In genomic region chr17:38751803-38752118, GRCh38 we compare ENCODE assay signal across 8 cellular contexts. TPM values are rescaled to one million over a fixed set of nuclear protein-coding genes. Genes with fewer than 3 reads are reported as not detected.
DNase-seq lines count a peak whose midpoint lies in the region; ATAC-seq and TF ChIP-seq lines count a peak whose summit lies in the region.

No MANE protein-coding gene starts in this region.

- ATAC-seq in HG03095 (IDR thresholded peaks at IDR 0.05; ENCODE audit: unreplicated experiment): peak; percentile 16
- no peak for ATAC-seq in GM18870 (IDR thresholded peaks at IDR 0.05; ENCODE audit: unreplicated experiment)

- DNase-seq in G401 (ENCODE audit: low spot score) (peak; percentile 89), NCI-H345 treated with DMSO at 0.1 percent for 48 hours (lab: John Stamatoyannopoulos, UW; ENCODE audit: unreplicated experiment) (peak; percentile 64), cerebellum (ENCODE audit: low spot score) (peak; percentile 84), kidney epithelial cell (ENCODE audit: low read depth) (peak; percentile 48)
- DNase-seq in activated CD4-positive, alpha-beta T cell treated with anti-CD3 and anti-CD28 coated beads for 24 hours (ENCODE audit: low read depth in 2 of 2): peak; percentile 80 to 84
- peak; percentile 86 for DNase-seq in stimulated activated CD4-positive, alpha-beta T cell treated with anti-CD3 and anti-CD28 coated beads, Interleukin-15, amount 100 ng/mL, for 24 hours

- no peak for TF ChIP-seq CTCF in kidney epithelial cell (IDR thresholded peaks at IDR 0.05; ENCODE audit: insufficient read depth, low read length, poor library complexity, severe bottlenecking)

- peak overlapping the region; percentile 89 for H3K4me3 ChIP-seq in kidney epithelial cell (ENCODE audit: low read depth, low read length)

- H3K36me3 ChIP-seq in kidney epithelial cell (ENCODE audit: control insufficient read depth, insufficient read depth, low read length): peaks cover 1% of the 10 kb centered on the region

- no peaks in the 10 kb centered on the region for H3K27me3 ChIP-seq in kidney epithelial cell (ENCODE audit: control insufficient read depth, insufficient read depth, low read length)

- in situ Hi-C loops in G401 (cut with HindIII; ENCODE audit: low sequenced_read_pairs): no loop called here

RNA-seq across cellular contexts. Expression of gene PSMB3, which starts 0.8 kb away (rescaled TPM):
- 277 and 414 TPM in 2 replicates for total RNA-seq in G401 (2014; rRNA removed; shearing (Covaris generic))
- total RNA-seq in cerebellum: 73.9 TPM
- total RNA-seq in kidney epithelial cell: 166 TPM in 2 replicates

RNA-seq across cellular contexts. Expression of gene PCGF2, which starts 3.6 kb away (rescaled TPM):
- total RNA-seq in G401 (2014; rRNA removed; shearing (Covaris generic)): 5.5 and 12.5 TPM in 2 replicates
- 6.4 TPM for total RNA-seq in cerebellum
- total RNA-seq in kidney epithelial cell: 20.8 and 25.1 TPM in 2 replicates

RNA-seq across cellular contexts. Expression of gene CISD3, which starts 21.6 kb away (rescaled TPM):
- total RNA-seq in G401 (2014; rRNA removed; shearing (Covaris generic)): 7.5 and 7.9 TPM in 2 replicates
- total RNA-seq in cerebellum: 0.91 TPM
- total RNA-seq in kidney epithelial cell: 3.4 and 4.1 TPM in 2 replicates

RNA-seq across cellular contexts. Expression of gene MLLT6, which starts 46.7 kb away (rescaled TPM):
- total RNA-seq in G401 (2014; rRNA removed; shearing (Covaris generic)): 21.8 and 30.6 TPM in 2 replicates
- total RNA-seq in cerebellum: 44.0 TPM
- 42.7 and 46.7 TPM in 2 replicates for total RNA-seq in kidney epithelial cell

RNA-seq across cellular contexts. Expression of gene PIP4K2B, which starts 47.6 kb away (rescaled TPM):
- 46.2 and 49.8 TPM in 2 replicates for total RNA-seq in G401 (2014; rRNA removed; shearing (Covaris generic))
- total RNA-seq in cerebellum: 131 TPM
- total RNA-seq in kidney epithelial cell: 34.8 and 53.3 TPM in 2 replicates
